In genomic region chr6:104896914-104897313, GRCh38 we compare ENCODE assay signal across 1 cellular context.
A peak's percentile ranks its signal among the peaks of the same experiment; 100 is the strongest.
TF ChIP-seq lines count a peak whose summit lies in the region.

No MANE protein-coding gene starts in this region.

TF ChIP-seq in K562, 482 proteins besides CTCF, POLR2A, EP300 and RAD21:
- no peak for TF ChIP-seq PCBP1 (IDR thresholded peaks at IDR 0.05; ENCODE audit: low read depth, low read length, poor library complexity, severe bottlenecking)
- no peak for TF ChIP-seq XRCC3 (IDR thresholded peaks at IDR 0.05)
- TF ChIP-seq, protein P1, sequence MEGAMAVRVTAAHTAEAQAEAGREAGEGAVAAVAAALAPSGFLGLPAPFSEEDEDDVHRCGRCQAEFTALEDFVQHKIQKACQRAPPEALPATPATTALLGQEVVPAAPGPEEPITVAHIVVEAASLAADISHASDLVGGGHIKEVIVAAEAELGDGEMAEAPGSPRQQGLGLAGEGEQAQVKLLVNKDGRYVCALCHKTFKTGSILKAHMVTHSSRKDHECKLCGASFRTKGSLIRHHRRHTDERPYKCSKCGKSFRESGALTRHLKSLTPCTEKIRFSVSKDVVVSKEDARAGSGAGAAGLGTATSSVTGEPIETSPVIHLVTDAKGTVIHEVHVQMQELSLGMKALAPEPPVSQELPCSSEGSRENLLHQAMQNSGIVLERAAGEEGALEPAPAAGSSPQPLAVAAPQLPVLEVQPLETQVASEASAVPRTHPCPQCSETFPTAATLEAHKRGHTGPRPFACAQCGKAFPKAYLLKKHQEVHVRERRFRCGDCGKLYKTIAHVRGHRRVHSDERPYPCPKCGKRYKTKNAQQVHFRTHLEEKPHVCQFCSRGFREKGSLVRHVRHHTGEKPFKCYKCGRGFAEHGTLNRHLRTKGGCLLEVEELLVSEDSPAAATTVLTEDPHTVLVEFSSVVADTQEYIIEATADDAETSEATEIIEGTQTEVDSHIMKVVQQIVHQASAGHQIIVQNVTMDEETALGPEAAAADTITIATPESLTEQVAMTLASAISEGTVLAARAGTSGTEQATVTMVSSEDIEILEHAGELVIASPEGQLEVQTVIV (CRISPR knock-in tag; IDR thresholded peaks at IDR 0.05; ENCODE audit: borderline replicate concordance) = no peak
- no peak for TF ChIP-seq POLR3G (IDR thresholded peaks at IDR 0.05; ENCODE audit: extremely low read depth, insufficient read length, insufficient replicate concordance)
- no peak for TF ChIP-seq ZNF212 (CRISPR knock-in tag; IDR thresholded peaks at IDR 0.05)
- TF ChIP-seq, protein P2, sequence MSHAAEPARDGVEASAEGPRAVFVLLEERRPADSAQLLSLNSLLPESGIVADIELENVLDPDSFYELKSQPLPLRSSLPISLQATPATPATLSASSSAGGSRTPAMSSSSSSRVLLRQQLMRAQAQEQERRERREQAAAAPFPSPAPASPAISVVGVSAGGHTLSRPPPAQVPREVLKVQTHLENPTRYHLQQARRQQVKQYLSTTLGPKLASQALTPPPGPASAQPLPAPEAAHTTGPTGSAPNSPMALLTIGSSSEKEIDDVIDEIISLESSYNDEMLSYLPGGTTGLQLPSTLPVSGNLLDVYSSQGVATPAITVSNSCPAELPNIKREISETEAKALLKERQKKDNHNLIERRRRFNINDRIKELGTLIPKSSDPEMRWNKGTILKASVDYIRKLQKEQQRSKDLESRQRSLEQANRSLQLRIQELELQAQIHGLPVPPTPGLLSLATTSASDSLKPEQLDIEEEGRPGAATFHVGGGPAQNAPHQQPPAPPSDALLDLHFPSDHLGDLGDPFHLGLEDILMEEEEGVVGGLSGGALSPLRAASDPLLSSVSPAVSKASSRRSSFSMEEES (CRISPR knock-in tag; IDR thresholded peaks at IDR 0.05) = peak; percentile 26; the same call in 1 of the 2 replicates
- TF ChIP-seq ZBTB9 (CRISPR knock-in tag; IDR thresholded peaks at IDR 0.05) = no peak
- 0 out of 2 replicates have a peak, but pooled peaks have one; percentile 14 for TF ChIP-seq NFIC (IDR thresholded peaks at IDR 0.05)
